ENCODE assay signal across 8 cellular contexts in genomic region chr1:89632213-89633102, GRCh38. TPM values are rescaled to one million over a fixed set of nuclear protein-coding genes. Genes with fewer than 3 reads are reported as not detected.
DNase-seq lines count a peak whose midpoint lies in the region; ATAC-seq and TF ChIP-seq lines count a peak whose summit lies in the region.

No MANE protein-coding gene starts in this region.

- peak overlapping the region; percentile 85 for H3K4me3 ChIP-seq in AG09309 (ENCODE audit: control insufficient read depth, low read depth, low read length)
- H3K4me3 ChIP-seq in choroid plexus epithelial cell (ENCODE audit: low read depth, low read length): peak overlapping the region; percentile 87

- peak; percentile 27 for TF ChIP-seq CTCF in AG09309 (IDR thresholded peaks at IDR 0.05; ENCODE audit: control insufficient read depth, insufficient read depth, low read depth, low read length, missing control alignments)
- peak; percentile 14 for TF ChIP-seq CTCF in choroid plexus epithelial cell (conservative IDR thresholded peaks at IDR 0.05; ENCODE audit: low read depth, low read length)

- intact Hi-C loops in left colon (cut with DNase I, micrococcal nuclease): loop anchor here (10.0 kb wide), 1 partner anchor 132 kb away; no protein-coding TSS in a partner anchor

- ATAC-seq in GM18858 (IDR thresholded peaks at IDR 0.05; ENCODE audit: unreplicated experiment) (peak; percentile 76), HG03095 (IDR thresholded peaks at IDR 0.05; ENCODE audit: unreplicated experiment) (peak; percentile 82), left colon (peak; percentile 94)

- DNase-seq in AG09309 (ENCODE audit: low read depth): no peak
- DNase-seq in NCI-H2227 (lab: John Stamatoyannopoulos, UW; ENCODE audit: unreplicated experiment): peak; percentile 93
- peak; percentile 78 to 79 for DNase-seq in activated CD4-positive, alpha-beta T cell treated with anti-CD3 and anti-CD28 coated beads for 24 hours (ENCODE audit: low read depth in 2 of 2)
- DNase-seq in choroid plexus epithelial cell (ENCODE audit: low read depth): peak; percentile 70
- peak; percentile 66 to 84 for DNase-seq in left colon
- peak; percentile 84 for DNase-seq in stimulated activated CD4-positive, alpha-beta T cell treated with anti-CD3 and anti-CD28 coated beads, Interleukin-1b, Interleukin-23, amount 100 ng/mL, for 48 hours

RNA-seq across cellular contexts. Expression of gene LRRC8C, which starts 0.5 kb away (rescaled TPM):
- total RNA-seq in left colon: 1 to 10 TPM; 1.8 to 3.2 TPM
